Comparison of ENCODE assay signal across 8 cellular contexts in the genomic region with DNA sequence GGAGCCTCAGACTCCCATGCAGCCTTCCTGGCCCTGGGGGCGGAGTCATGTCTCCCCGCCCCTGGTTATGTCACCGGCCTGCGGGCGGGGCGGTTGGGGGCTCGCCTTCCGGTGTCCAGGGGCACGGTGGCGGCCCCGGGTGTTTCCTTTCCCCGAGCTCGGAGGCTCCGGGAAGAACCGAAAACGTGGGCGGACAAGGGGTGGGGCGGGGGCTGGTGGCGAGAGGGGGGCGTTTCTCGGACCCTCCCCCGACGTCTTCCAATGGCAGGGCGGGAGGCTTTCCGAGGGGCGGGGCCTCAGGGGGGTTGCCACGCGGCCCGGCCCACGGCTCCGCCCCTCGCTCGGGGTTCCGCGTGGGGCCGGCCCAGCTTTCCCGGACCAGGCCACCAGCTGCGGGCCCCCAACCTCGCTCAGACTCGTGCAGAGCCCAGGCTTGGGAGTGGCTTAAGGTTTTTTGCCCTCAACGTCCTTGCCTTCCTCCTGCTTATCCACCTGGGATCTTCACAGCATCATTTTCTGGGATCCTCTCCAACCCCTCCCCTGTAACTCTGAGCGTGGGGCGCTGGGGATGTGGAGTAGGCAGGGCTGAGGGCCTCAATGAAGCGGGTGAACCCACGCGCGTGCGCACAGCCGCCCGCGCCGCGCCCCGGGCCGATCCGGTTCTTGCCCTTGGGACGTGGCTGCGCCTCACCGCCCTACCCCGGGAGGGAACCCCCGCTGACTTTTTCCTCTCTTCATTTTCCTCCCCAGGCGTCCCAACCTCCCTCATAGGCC. TPM values are rescaled to one million over a fixed set of nuclear protein-coding genes. Genes with fewer than 3 reads are reported as not detected.
DNase-seq lines count a peak whose midpoint lies in the region; ATAC-seq and TF ChIP-seq lines count a peak whose summit lies in the region.

No MANE protein-coding gene starts in this region.

- H3K36me3 ChIP-seq in GM23338 (ENCODE audit: insufficient read depth): no peaks in the 10 kb centered on the region

- peaks cover 52% of the 10 kb centered on the region for H3K27me3 Mint-ChIP-seq in GM23338 (ENCODE audit: insufficient read depth, low read depth, poor library complexity)
- H3K27me3 Mint-ChIP-seq in central memory CD8-positive, alpha-beta T cell: peaks cover 80% of the 10 kb centered on the region

- H3F3A ChIP-seq in GM23338 (replicated peaks; ENCODE audit: low read depth): peaks cover 33% of the 10 kb centered on the region

- H3K4me3 ChIP-seq in GM23338 (peak overlapping the region; percentile 77), LNCaP clone FGC (ENCODE audit: low read depth, low read length) (peak overlapping the region; percentile 58)

- TF ChIP-seq CTCF in GM23338 (conservative IDR thresholded peaks at IDR 0.05; ENCODE audit: low read depth in 2 of 2) (no peak), LNCaP clone FGC (IDR thresholded peaks at IDR 0.05; ENCODE audit: control insufficient read depth, extremely low read depth, insufficient read depth) (no peak)

- H3K36me3 Mint-ChIP-seq in GM23338 (ENCODE audit: low read depth): peaks cover 3% of the 10 kb centered on the region; the same call in 1 of the 3 replicates
- peaks cover 33% of the 10 kb centered on the region for H3K36me3 Mint-ChIP-seq in central memory CD8-positive, alpha-beta T cell (ENCODE audit: insufficient read depth)

- no peaks in the 10 kb centered on the region for H3K9me2 ChIP-seq in GM23338 (ENCODE audit: insufficient read depth)

- H3K4me2 ChIP-seq in GM23338: peak overlapping the region; percentile 89

- no peaks in the 10 kb centered on the region; the same call in none of the 3 replicates for H3K9me3 Mint-ChIP-seq in GM23338
- H3K9me3 Mint-ChIP-seq in central memory CD8-positive, alpha-beta T cell: peaks cover 18% of the 10 kb centered on the region

- peak overlapping the region; percentile 94; the same call in 1 of the 2 replicates for H2AFZ ChIP-seq in GM23338

- peak overlapping the region; percentile 75 for H3K4me3 Mint-ChIP-seq in GM23338
- H3K4me3 Mint-ChIP-seq in central memory CD8-positive, alpha-beta T cell: peak overlapping the region; percentile 69

- H3K4me1 ChIP-seq in GM23338 (ENCODE audit: insufficient read depth): peaks cover 44% of the 10 kb centered on the region

- H3K79me2 ChIP-seq in GM23338 (replicated peaks; ENCODE audit: insufficient read depth): no peaks in the 10 kb centered on the region

- peak; percentile 63 for ATAC-seq in GM23338
- no peak for ATAC-seq in central memory CD8-positive, alpha-beta T cell (replicated peaks; ENCODE audit: extremely low read depth, poor library complexity, severe bottlenecking)
- ATAC-seq in left lobe of liver: peak; percentile 78

- peak; percentile 88 for DNase-seq in GM04504 (ENCODE audit: low read depth)
- DNase-seq in GM23338 (ENCODE audit: low spot score): peak; percentile 88
- no peak for DNase-seq in LNCaP clone FGC (ENCODE audit: low read depth)
- peak; percentile 88 for DNase-seq in SK-N-DZ (ENCODE audit: low spot score)
- DNase-seq in central memory CD8-positive, alpha-beta T cell (ENCODE audit: low spot score in 2 of 2): no peak
- no peak for DNase-seq in left lobe of liver (ENCODE audit: low spot score)
- peak; percentile 34 to 65 (median 46) for DNase-seq in stimulated activated CD4-positive, alpha-beta T cell treated with anti-CD3 and anti-CD28 coated beads, TNF-alpha, amount 100 ng/mL, for 48 hours (ENCODE audit: low read depth in 3 of 3)
- no peak for DNase-seq in mesenteric fat pad (ENCODE audit: low spot score)

- H3K27ac ChIP-seq in GM23338 (ENCODE audit: low read depth): no peak overlapping the region

- H3K27ac Mint-ChIP-seq in GM23338: no peak overlapping the region
- H3K27ac Mint-ChIP-seq in central memory CD8-positive, alpha-beta T cell (ENCODE audit: low read depth): no peak overlapping the region

- H4K20me1 ChIP-seq in GM23338 (replicated peaks; ENCODE audit: insufficient read depth): no peaks in the 10 kb centered on the region

- peaks cover 58% of the 10 kb centered on the region for H3K27me3 ChIP-seq in GM23338 (ENCODE audit: insufficient read depth)

- peaks cover 35% of the 10 kb centered on the region for H3K4me1 Mint-ChIP-seq in GM23338
- peaks cover 49% of the 10 kb centered on the region for H3K4me1 Mint-ChIP-seq in central memory CD8-positive, alpha-beta T cell

TF ChIP-seq in GM23338, 12 proteins besides CTCF, POLR2A, EP300 and RAD21 (continues in another document):
- TF ChIP-seq JUNB (IDR thresholded peaks at IDR 0.05; ENCODE audit: unreplicated experiment) (no peak), EZH2 (IDR thresholded peaks at IDR 0.05; ENCODE audit: low read depth, unreplicated experiment) (no peak), ZNF114 (CRISPR knock-in tag; IDR thresholded peaks at IDR 0.05) (no peak), STAT1 (IDR thresholded peaks at IDR 0.05; ENCODE audit: unreplicated experiment) (no peak), ZNF331 (CRISPR knock-in tag; IDR thresholded peaks at IDR 0.05; ENCODE audit: low read depth) (no peak), NANOG (IDR thresholded peaks at IDR 0.05; ENCODE audit: borderline replicate concordance) (no peak), EZH2phosphoT487 (IDR thresholded peaks at IDR 0.05; ENCODE audit: unreplicated experiment) (no peak), POLR2AphosphoS5 (IDR thresholded peaks at IDR 0.05; ENCODE audit: low read depth) (peak; percentile 37; the same call in 1 of the 2 replicates)
- TF ChIP-seq, protein P1, sequence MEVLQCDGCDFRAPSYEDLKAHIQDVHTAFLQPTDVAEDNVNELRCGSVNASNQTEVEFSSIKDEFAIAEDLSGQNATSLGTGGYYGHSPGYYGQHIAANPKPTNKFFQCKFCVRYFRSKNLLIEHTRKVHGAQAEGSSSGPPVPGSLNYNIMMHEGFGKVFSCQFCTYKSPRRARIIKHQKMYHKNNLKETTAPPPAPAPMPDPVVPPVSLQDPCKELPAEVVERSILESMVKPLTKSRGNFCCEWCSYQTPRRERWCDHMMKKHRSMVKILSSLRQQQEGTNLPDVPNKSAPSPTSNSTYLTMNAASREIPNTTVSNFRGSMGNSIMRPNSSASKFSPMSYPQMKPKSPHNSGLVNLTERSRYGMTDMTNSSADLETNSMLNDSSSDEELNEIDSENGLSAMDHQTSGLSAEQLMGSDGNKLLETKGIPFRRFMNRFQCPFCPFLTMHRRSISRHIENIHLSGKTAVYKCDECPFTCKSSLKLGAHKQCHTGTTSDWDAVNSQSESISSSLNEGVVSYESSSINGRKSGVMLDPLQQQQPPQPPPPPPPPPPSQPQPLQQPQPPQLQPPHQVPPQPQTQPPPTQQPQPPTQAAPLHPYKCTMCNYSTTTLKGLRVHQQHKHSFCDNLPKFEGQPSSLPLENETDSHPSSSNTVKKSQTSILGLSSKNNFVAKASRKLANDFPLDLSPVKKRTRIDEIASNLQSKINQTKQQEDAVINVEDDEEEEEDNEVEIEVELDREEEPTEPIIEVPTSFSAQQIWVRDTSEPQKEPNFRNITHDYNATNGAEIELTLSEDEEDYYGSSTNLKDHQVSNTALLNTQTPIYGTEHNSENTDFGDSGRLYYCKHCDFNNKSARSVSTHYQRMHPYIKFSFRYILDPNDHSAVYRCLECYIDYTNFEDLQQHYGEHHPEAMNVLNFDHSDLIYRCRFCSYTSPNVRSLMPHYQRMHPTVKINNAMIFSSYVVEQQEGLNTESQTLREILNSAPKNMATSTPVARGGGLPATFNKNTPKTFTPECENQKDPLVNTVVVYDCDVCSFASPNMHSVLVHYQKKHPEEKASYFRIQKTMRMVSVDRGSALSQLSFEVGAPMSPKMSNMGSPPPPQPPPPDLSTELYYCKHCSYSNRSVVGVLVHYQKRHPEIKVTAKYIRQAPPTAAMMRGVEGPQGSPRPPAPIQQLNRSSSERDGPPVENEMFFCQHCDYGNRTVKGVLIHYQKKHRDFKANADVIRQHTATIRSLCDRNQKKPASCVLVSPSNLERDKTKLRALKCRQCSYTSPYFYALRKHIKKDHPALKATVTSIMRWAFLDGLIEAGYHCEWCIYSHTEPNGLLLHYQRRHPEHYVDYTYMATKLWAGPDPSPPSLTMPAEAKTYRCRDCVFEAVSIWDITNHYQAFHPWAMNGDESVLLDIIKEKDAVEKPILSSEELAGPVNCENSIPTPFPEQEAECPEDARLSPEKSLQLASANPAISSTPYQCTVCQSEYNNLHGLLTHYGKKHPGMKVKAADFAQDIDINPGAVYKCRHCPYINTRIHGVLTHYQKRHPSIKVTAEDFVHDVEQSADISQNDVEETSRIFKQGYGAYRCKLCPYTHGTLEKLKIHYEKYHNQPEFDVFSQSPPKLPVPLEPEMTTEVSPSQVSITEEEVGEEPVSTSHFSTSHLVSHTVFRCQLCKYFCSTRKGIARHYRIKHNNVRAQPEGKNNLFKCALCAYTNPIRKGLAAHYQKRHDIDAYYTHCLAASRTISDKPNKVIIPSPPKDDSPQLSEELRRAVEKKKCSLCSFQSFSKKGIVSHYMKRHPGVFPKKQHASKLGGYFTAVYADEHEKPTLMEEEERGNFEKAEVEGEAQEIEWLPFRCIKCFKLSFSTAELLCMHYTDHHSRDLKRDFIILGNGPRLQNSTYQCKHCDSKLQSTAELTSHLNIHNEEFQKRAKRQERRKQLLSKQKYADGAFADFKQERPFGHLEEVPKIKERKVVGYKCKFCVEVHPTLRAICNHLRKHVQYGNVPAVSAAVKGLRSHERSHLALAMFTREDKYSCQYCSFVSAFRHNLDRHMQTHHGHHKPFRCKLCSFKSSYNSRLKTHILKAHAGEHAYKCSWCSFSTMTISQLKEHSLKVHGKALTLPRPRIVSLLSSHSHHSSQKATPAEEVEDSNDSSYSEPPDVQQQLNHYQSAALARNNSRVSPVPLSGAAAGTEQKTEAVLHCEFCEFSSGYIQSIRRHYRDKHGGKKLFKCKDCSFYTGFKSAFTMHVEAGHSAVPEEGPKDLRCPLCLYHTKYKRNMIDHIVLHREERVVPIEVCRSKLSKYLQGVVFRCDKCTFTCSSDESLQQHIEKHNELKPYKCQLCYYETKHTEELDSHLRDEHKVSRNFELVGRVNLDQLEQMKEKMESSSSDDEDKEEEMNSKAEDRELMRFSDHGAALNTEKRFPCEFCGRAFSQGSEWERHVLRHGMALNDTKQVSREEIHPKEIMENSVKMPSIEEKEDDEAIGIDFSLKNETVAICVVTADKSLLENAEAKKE (CRISPR knock-in tag; IDR thresholded peaks at IDR 0.05): no peak

RNA-seq across cellular contexts. Expression of gene NRN1, which starts 2.1 kb away (rescaled TPM):
- 0.23 TPM in 1 of 2 replicates, not detected in the other for total RNA-seq in GM23338 (2014; rRNA removed; shearing (Covaris generic))
- 0.42 and 0.71 TPM in 2 replicates for polyA plus RNA-seq in GM23338 (2016; fragmentation: Nextera tagmentation; extraction: Ambion mirVana)
- 6.8 and 7.9 TPM in 2 replicates for polyA plus RNA-seq in SK-N-DZ (2014; cell fraction: cytosol; rRNA removed)
- polyA plus RNA-seq in SK-N-DZ (2014; cell fraction: nucleus; rRNA removed): 6.4 and 7.1 TPM in 2 replicates
- 1.8 TPM for total RNA-seq in left lobe of liver
- 20.0 TPM for total RNA-seq in mesenteric fat pad

Comparison
In these comparisons a context has a peak if more than half of its experiments do, and no peak if none do; other contexts are left out.
1. DNase-seq: peak in GM04504 (single experiment), GM23338 (single experiment), SK-N-DZ (single experiment) and stimulated activated CD4-positive, alpha-beta T cell treated with anti-CD3 and anti-CD28 coated beads, TNF-alpha, amount 100 ng/mL, for 48 hours (3 of 3); none in LNCaP clone FGC (single experiment), central memory CD8-positive, alpha-beta T cell (0 of 2), left lobe of liver (single experiment) and mesenteric fat pad (single experiment).